Comparison of ENCODE assay signal across 19 cellular contexts in the genomic region with DNA sequence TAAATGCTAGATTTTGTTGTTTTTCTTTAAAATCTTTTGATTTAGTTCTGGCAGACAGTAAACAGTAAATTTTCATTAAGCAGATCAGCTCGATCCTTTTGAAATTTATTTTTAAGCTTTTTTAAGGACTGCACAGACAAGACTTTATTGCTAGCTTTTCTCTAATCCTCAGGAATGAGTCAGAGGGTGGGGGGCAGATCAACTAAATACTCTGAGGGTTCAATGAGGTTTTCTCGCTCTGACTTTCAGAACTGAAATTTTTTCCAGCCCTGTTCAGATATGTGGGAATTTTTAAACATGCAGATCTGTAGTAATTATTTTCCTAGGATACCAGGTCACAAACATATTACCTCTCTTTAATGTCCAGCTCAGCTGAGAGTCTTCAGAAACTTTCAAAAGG.
DNase-seq lines count a peak whose midpoint lies in the region; FAIRE-seq and TF ChIP-seq lines count a peak whose summit lies in the region.
"Had no signal": no experiment of that assay in that cellular context is flagged by ENCODE, and none has a peak within 500 bp of the region (broad histone marks: within the 10 kb centered on the region; RNA-seq: fewer than 3 reads in every experiment).

No MANE protein-coding gene starts in this region.

- H3K27ac ChIP-seq in hepatocyte: no peak overlapping the region
- peak overlapping the region; percentile 93 for H3K27ac ChIP-seq in smooth muscle cell (ENCODE audit: low read depth)
- no peak overlapping the region for H3K27ac ChIP-seq in kidney (ENCODE audit: low read depth in 2 of 2, low read length in 2 of 2)
- H3K27ac ChIP-seq: RWPE1, SJSA1 had no signal

- H3K79me2 ChIP-seq in hepatocyte (no peaks in the 10 kb centered on the region), smooth muscle cell (ENCODE audit: low read depth) (no peaks in the 10 kb centered on the region)

- intact Hi-C loops in activated CD4-positive, alpha-beta T cell treated with anti-CD3 and anti-CD28 coated beads, Interleukin-2, amount 10 ng/mL, durations not matched to agents 24 days and 14 days (cut with micrococcal nuclease): no loop called here
- intact Hi-C loops in kidney (cut with DNase I): no loop called here

- no peaks in the 10 kb centered on the region for H3K9me2 ChIP-seq in hepatocyte (replicated peaks; ENCODE audit: insufficient read depth)

- 31% methylated on average over 2 of the region's 2 CpGs for WGBS in hepatocyte (ENCODE audit: low lambda C conversion rate, missing lambda C conversion rate)
- 5% methylated on average over 2 of the region's 2 CpGs for WGBS in smooth muscle cell (ENCODE audit: low lambda C conversion rate)

- H3K9me3 ChIP-seq in adipocyte (ENCODE audit: control insufficient read depth, low read length) (no peaks in the 10 kb centered on the region), hepatocyte (ENCODE audit: low read depth) (no peaks in the 10 kb centered on the region), smooth muscle cell (replicated peaks; ENCODE audit: low read depth) (no peaks in the 10 kb centered on the region), kidney (ENCODE audit: control insufficient read depth in 1 of 2, low read length in 2 of 2) (no peaks in the 10 kb centered on the region)
- H3K9me3 ChIP-seq: MG63, SJSA1 had no signal

- no peak overlapping the region for H2AFZ ChIP-seq in hepatocyte
- no peak overlapping the region for H2AFZ ChIP-seq in smooth muscle cell (ENCODE audit: low read depth)

- H3K36me3 Mint-ChIP-seq in HFFc6 (ENCODE audit: low read depth): no peaks in the 10 kb centered on the region
- no peaks in the 10 kb centered on the region for H3K36me3 Mint-ChIP-seq in activated CD4-positive, alpha-beta T cell treated with anti-CD3 and anti-CD28 coated beads, Interleukin-2, amount 10 ng/mL, durations not matched to agents 24 days and 14 days (ENCODE audit: low read depth)
- H3K36me3 Mint-ChIP-seq: CD4-positive, CD25-positive, alpha-beta regulatory T cell had no signal

- no peaks in the 10 kb centered on the region for H3K27me3 Mint-ChIP-seq in HFFc6 (ENCODE audit: insufficient read depth)
- H3K27me3 Mint-ChIP-seq in activated CD4-positive, alpha-beta T cell treated with anti-CD3 and anti-CD28 coated beads, Interleukin-2, amount 10 ng/mL, durations not matched to agents 24 days and 14 days: no peaks in the 10 kb centered on the region
- H3K27me3 Mint-ChIP-seq: B cell; CD4-positive, CD25-positive, alpha-beta regulatory T cell had no signal

- TF ChIP-seq POLR2A in H54 (IDR thresholded peaks at IDR 0.05; ENCODE audit: low read depth, low read length): no peak

- FAIRE-seq in H54 (lab: Jason Lieb, UNC): no peak
- FAIRE-seq in kidney (lab: Jason Lieb, UNC): no peak

- no peak overlapping the region for H3K4me3 Mint-ChIP-seq in HFFc6
- H3K4me3 Mint-ChIP-seq in activated CD4-positive, alpha-beta T cell treated with anti-CD3 and anti-CD28 coated beads, Interleukin-2, amount 10 ng/mL, durations not matched to agents 24 days and 14 days: no peak overlapping the region
- H3K4me3 Mint-ChIP-seq: B cell; CD4-positive, CD25-positive, alpha-beta regulatory T cell had no signal

- no peak overlapping the region; the same call in 1 of the 2 replicates for H3K27ac Mint-ChIP-seq in HFFc6
- no peak overlapping the region for H3K27ac Mint-ChIP-seq in activated CD4-positive, alpha-beta T cell treated with anti-CD3 and anti-CD28 coated beads, Interleukin-2, amount 10 ng/mL, durations not matched to agents 24 days and 14 days
- H3K27ac Mint-ChIP-seq: B cell; CD4-positive, CD25-positive, alpha-beta regulatory T cell had no signal

- H3K4me2 ChIP-seq in hepatocyte (peak overlapping the region; percentile 35), smooth muscle cell (peak overlapping the region; percentile 81)

- DNase-seq in HFFc6: peak; percentile 16
- peak; percentile 63 for DNase-seq in adipocyte (ENCODE audit: low read depth)
- DNase-seq in hepatocyte (ENCODE audit: low spot score): peak; percentile 10
- no peak for DNase-seq in smooth muscle cell (lab: John Stamatoyannopoulos, UW; ENCODE audit: unreplicated experiment)
- no peak for DNase-seq in activated CD4-positive, alpha-beta T cell treated with anti-CD3 and anti-CD28 coated beads, Interleukin-2, amount 10 ng/mL, durations not matched to agents 24 days and 14 days
- DNase-seq in H54 (ENCODE audit: insufficient read length, low spot score): no peak
- DNase-seq in kidney: no peak
- no peak for DNase-seq in NCI-H2081 treated with DMSO at 0.1 percent for 48 hours (lab: John Stamatoyannopoulos, UW)
- DNase-seq: CD4-positive, CD25-positive, alpha-beta regulatory T cell; EL; KG1; MG63; NCI-H1092 treated with DMSO at 0.1 percent for 48 hours; NCI-H1694; NCI-H69; NK-92 treated with Interleukin-12 subunit alpha and Interleukin-12 subunit beta, amount 100 ng/mL, for 24 hours had no signal

- H4K20me1 ChIP-seq in hepatocyte (ENCODE audit: insufficient read depth, poor library complexity, severe bottlenecking) (no peaks in the 10 kb centered on the region), smooth muscle cell (ENCODE audit: low read depth) (no peaks in the 10 kb centered on the region)

- no peak overlapping the region for H3K4me3 ChIP-seq in adipocyte (ENCODE audit: low read length)
- H3K4me3 ChIP-seq in hepatocyte: no peak overlapping the region
- peak overlapping the region; percentile 27 for H3K4me3 ChIP-seq in smooth muscle cell
- H3K4me3 ChIP-seq in kidney (ENCODE audit: low read length in 2 of 2): no peak overlapping the region
- H3K4me3 ChIP-seq: MG63, SJSA1 had no signal

- H3K27me3 ChIP-seq in adipocyte (replicated peaks; ENCODE audit: control insufficient read depth, insufficient read depth, low read length) (no peaks in the 10 kb centered on the region), hepatocyte (no peaks in the 10 kb centered on the region), smooth muscle cell (ENCODE audit: low read depth) (no peaks in the 10 kb centered on the region)
- H3K27me3 ChIP-seq: MG63, SJSA1 had no signal

- no peaks in the 10 kb centered on the region for H3K9me3 Mint-ChIP-seq in HFFc6
- peaks cover 4% of the 10 kb centered on the region for H3K9me3 Mint-ChIP-seq in activated CD4-positive, alpha-beta T cell treated with anti-CD3 and anti-CD28 coated beads, Interleukin-2, amount 10 ng/mL, durations not matched to agents 24 days and 14 days

- H3K36me3 ChIP-seq in adipocyte (ENCODE audit: control insufficient read depth, insufficient read depth, low read length, severe bottlenecking): no peaks in the 10 kb centered on the region
- no peaks in the 10 kb centered on the region for H3K36me3 ChIP-seq in hepatocyte (replicated peaks; ENCODE audit: insufficient read depth, low read depth)
- H3K36me3 ChIP-seq in smooth muscle cell (ENCODE audit: low read depth): peaks cover 3% of the 10 kb centered on the region
- no peaks in the 10 kb centered on the region for H3K36me3 ChIP-seq in kidney (ENCODE audit: control insufficient read depth in 1 of 2, insufficient read depth in 2 of 2, low read length in 2 of 2)
- H3K36me3 ChIP-seq: MG63, SJSA1 had no signal

- no peak overlapping the region for H3K9ac ChIP-seq in adipocyte (ENCODE audit: low read length)
- H3K9ac ChIP-seq in smooth muscle cell (ENCODE audit: low read depth): peak overlapping the region; percentile 54
- H3K9ac ChIP-seq in kidney (ENCODE audit: low read length in 2 of 2): no peak overlapping the region

- TF ChIP-seq CTCF in HFFc6 (IDR thresholded peaks at IDR 0.05) (no peak), hepatocyte (IDR thresholded peaks at IDR 0.05; ENCODE audit: poor library complexity) (no peak), smooth muscle cell (IDR thresholded peaks at IDR 0.05; ENCODE audit: borderline replicate concordance, insufficient read depth, poor library complexity, severe bottlenecking) (no peak), kidney (IDR thresholded peaks at IDR 0.05; ENCODE audit: borderline replicate concordance, extremely low read depth, insufficient read depth) (no peak)

- H3K4me1 ChIP-seq in adipocyte (ENCODE audit: control insufficient read depth, insufficient read depth, low read length) (peaks cover 6% of the 10 kb centered on the region), hepatocyte (ENCODE audit: insufficient read depth) (no peaks in the 10 kb centered on the region), smooth muscle cell (ENCODE audit: low read depth) (peaks cover 9% of the 10 kb centered on the region), kidney (ENCODE audit: control insufficient read depth in 1 of 2, insufficient read depth in 1 of 2, low read depth in 1 of 2, low read length in 2 of 2) (no peaks in the 10 kb centered on the region)
- H3K4me1 ChIP-seq: SJSA1 had no signal

- no peaks in the 10 kb centered on the region for H3F3A ChIP-seq in smooth muscle cell (ENCODE audit: low read depth)

- peaks cover 17% of the 10 kb centered on the region for H3K4me1 Mint-ChIP-seq in HFFc6 (ENCODE audit: low read depth)
- H3K4me1 Mint-ChIP-seq in activated CD4-positive, alpha-beta T cell treated with anti-CD3 and anti-CD28 coated beads, Interleukin-2, amount 10 ng/mL, durations not matched to agents 24 days and 14 days: no peaks in the 10 kb centered on the region
- H3K4me1 Mint-ChIP-seq: B cell; CD4-positive, CD25-positive, alpha-beta regulatory T cell had no signal

Comparison
In these comparisons a context has a peak if more than half of its experiments do, and no peak if none do; other contexts are left out.
1. DNase-seq: peak in HFFc6 (single experiment), adipocyte (single experiment) and hepatocyte (single experiment); none in smooth muscle cell (single experiment), activated CD4-positive, alpha-beta T cell treated with anti-CD3 and anti-CD28 coated beads, Interleukin-2, amount 10 ng/mL, durations not matched to agents 24 days and 14 days (single experiment), H54 (single experiment), kidney (single experiment) and NCI-H2081 treated with DMSO at 0.1 percent for 48 hours (single experiment).